In the genomic region with DNA sequence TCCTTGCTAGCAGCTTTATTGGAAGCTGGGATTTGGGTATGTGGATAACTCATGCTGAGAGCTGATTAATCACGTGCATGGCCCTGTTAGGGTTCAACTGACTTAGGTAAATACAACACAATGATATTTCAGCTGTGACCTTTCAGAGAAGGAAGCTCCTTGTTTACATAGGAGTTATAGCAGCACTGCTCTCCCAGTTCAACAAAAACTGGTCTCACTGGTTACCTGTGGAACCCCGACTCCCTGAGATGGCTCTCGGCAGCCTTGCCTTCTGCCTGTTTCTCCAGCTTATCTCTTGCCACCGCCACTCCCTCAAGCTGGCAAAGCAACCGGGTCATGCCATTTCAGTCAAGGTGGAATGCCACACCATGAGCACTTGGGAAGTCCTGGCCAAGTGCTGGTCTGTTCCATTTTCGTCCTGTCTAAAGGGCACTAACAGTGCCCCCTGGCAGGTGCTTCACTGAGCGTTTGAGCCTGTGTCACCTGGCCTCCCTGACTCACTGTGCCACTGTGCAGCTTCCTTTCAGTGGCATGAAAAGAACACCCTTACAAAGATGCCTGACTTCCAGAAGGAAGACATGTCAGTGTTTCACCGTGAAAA, we compare ENCODE assay signal across 9 cellular contexts. TPM values are rescaled to one million over a fixed set of nuclear protein-coding genes. Genes with fewer than 3 reads are reported as not detected.
A peak's percentile ranks its signal among the peaks of the same experiment; 100 is the strongest.
DNase-seq lines count a peak whose midpoint lies in the region; ATAC-seq and TF ChIP-seq lines count a peak whose summit lies in the region.
"Had no signal": no experiment of that assay in that cellular context is flagged by ENCODE, and none has a peak within 500 bp of the region (broad histone marks: within the 10 kb centered on the region; RNA-seq: fewer than 3 reads in every experiment).

No MANE protein-coding gene starts in this region.

- H3K9me3 ChIP-seq in Peyer's patch (no peaks in the 10 kb centered on the region), suprapubic skin (no peaks in the 10 kb centered on the region)

- ATAC-seq in left ventricle myocardium superior (peak; percentile 90), GM21529 (IDR thresholded peaks at IDR 0.05; ENCODE audit: unreplicated experiment) (no peak)

- H3K36me3 ChIP-seq in Peyer's patch (peaks cover 0 to 5% (median 0%) of the 10 kb centered on the region in 3 donors), suprapubic skin (no peaks in the 10 kb centered on the region)

- no peak for TF ChIP-seq EP300 in suprapubic skin (IDR thresholded peaks at IDR 0.05)

- intact Hi-C loops in left ventricle myocardium superior (cut with micrococcal nuclease): no loop called here

- H3K4me3 ChIP-seq in Peyer's patch (no peak overlapping the region), suprapubic skin (no peak overlapping the region)

- peak overlapping the region in 3 of 4 donors; percentile 45 to 81 (median 68) for H3K27ac ChIP-seq in Peyer's patch
- H3K27ac ChIP-seq in suprapubic skin: peak overlapping the region; percentile 69

- peak in 1 of 6 experiments; percentile 21 for TF ChIP-seq CTCF in Peyer's patch (IDR thresholded peaks at IDR 0.05)
- TF ChIP-seq CTCF in suprapubic skin (IDR thresholded peaks at IDR 0.05): no peak

- WGBS in suprapubic skin: 47% methylated on average over 7 of the region's 8 CpGs

- TF ChIP-seq POLR2A in Peyer's patch (IDR thresholded peaks at IDR 0.05): no peak
- no peak for TF ChIP-seq POLR2A in suprapubic skin (IDR thresholded peaks at IDR 0.05)

- H3K4me1 ChIP-seq in Peyer's patch (peaks cover 0 to 11% (median 0%) of the 10 kb centered on the region in 4 donors), suprapubic skin (peaks cover 24% of the 10 kb centered on the region)

- H3K27me3 ChIP-seq in Peyer's patch (no peaks in the 10 kb centered on the region), suprapubic skin (no peaks in the 10 kb centered on the region)

- DNase-seq in NCI-H2107 treated with DMSO at 0.1 percent for 48 hours (lab: John Stamatoyannopoulos, UW; ENCODE audit: unreplicated experiment) (peak; percentile 71), NCI-H2107 (lab: John Stamatoyannopoulos, UW) (no peak), Peyer's patch (peak in 2 of 3 donors; percentile 81 to 83), left ventricle myocardium superior (peak; percentile 75), suprapubic skin (ENCODE audit: low spot score in 2 of 2) (peak; percentile 59 to 82), NCI-H524 (lab: John Stamatoyannopoulos, UW) (no peak)
- DNase-seq in activated naive CD4-positive, alpha-beta T cell treated with anti-CD3 and anti-CD28 coated beads, Interleukin-2, amount 50 U/mL, for 16 hours: no peak
- DNase-seq: Kasumi-1 had no signal

RNA-seq across cellular contexts. Expression of gene DOP1B, which starts 31.6 kb away (rescaled TPM):
- total RNA-seq in Peyer's patch (10 to 100 TPM; 40.4 to 97.6 (median 69.8) TPM), left ventricle myocardium superior (15.8 TPM), suprapubic skin (10 to 100 TPM; 23.8 to 49.6 (median 34.8) TPM)

RNA-seq across cellular contexts. Expression of gene CBR3, which starts 53.3 kb away (rescaled TPM):
- 1 to 10 TPM in 3 of 4 donors, not detected in 1; 2.7 to 5.1 (median 3.2) TPM for total RNA-seq in Peyer's patch
- total RNA-seq in left ventricle myocardium superior: 2.6 TPM
- total RNA-seq in suprapubic skin: 10 to 100 TPM; 24.9 to 45.2 (median 32.0) TPM

Comparison
In these comparisons a context has a peak if more than half of its experiments do, and no peak if none do; other contexts are left out.
1. DNase-seq: peak in NCI-H2107 treated with DMSO at 0.1 percent for 48 hours (single experiment), Peyer's patch (2 of 3), left ventricle myocardium superior (single experiment) and suprapubic skin (2 of 2); none in NCI-H2107 (single experiment), activated naive CD4-positive, alpha-beta T cell treated with anti-CD3 and anti-CD28 coated beads, Interleukin-2, amount 50 U/mL, for 16 hours (single experiment) and NCI-H524 (0 of 2).